Comparison of ENCODE assay signal across 10 cellular contexts in genomic region chr10:97331304-97331703, GRCh38. TPM values are rescaled to one million over a fixed set of nuclear protein-coding genes. Genes with fewer than 3 reads are reported as not detected.
DNase-seq lines count a peak whose midpoint lies in the region; ATAC-seq and TF ChIP-seq lines count a peak whose summit lies in the region.
"Had no signal": no experiment of that assay in that cellular context is flagged by ENCODE, and none has a peak within 500 bp of the region (broad histone marks: within the 10 kb centered on the region; RNA-seq: fewer than 3 reads in every experiment).

No MANE protein-coding gene starts in this region.

- H2AFZ ChIP-seq in H9 (ENCODE audit: low read length): no peak overlapping the region

- CTCF ChIA-PET in RWPE1 (lab: Yijun Ruan, JAX): interaction anchor here (0.9 to 2.6 kb wide), 5 partner anchors 24 to 78 kb away, joined by 3 to 9 read pairs (median 4); no protein-coding TSS in a partner anchor

- H3K4me1 ChIP-seq in H9 (ENCODE audit: insufficient read depth, low read length): peaks cover 12% of the 10 kb centered on the region
- H3K4me1 ChIP-seq in iPS-18a (ENCODE audit: control insufficient read depth, low read depth, low read length): peaks cover 9% of the 10 kb centered on the region
- peaks cover 0 to 48% (median 45%) of the 10 kb centered on the region in 4 donors for H3K4me1 ChIP-seq in sigmoid colon
- peaks cover 0 to 43% (median 11%) of the 10 kb centered on the region in 4 donors for H3K4me1 ChIP-seq in Peyer's patch

- no peak for TF ChIP-seq CTCF in H9 (conservative IDR thresholded peaks at IDR 0.05)
- no peak for TF ChIP-seq CTCF in RWPE1 (conservative IDR thresholded peaks at IDR 0.05; ENCODE audit: low read depth)
- TF ChIP-seq CTCF in sigmoid colon (IDR thresholded peaks at IDR 0.05): no peak
- no peak for TF ChIP-seq CTCF in Peyer's patch (IDR thresholded peaks at IDR 0.05)

- no peak overlapping the region for H3K27ac ChIP-seq in H9 (ENCODE audit: insufficient read length, low read depth, low read length)
- H3K27ac ChIP-seq in RWPE1: peak overlapping the region; percentile 93
- H3K27ac ChIP-seq in iPS-18a (ENCODE audit: low read length): no peak overlapping the region
- peak overlapping the region; percentile 93 to 95 (median 94) for H3K27ac ChIP-seq in sigmoid colon
- H3K27ac ChIP-seq in Peyer's patch: no peak overlapping the region

- no peaks in the 10 kb centered on the region for H4K20me1 ChIP-seq in H9 (ENCODE audit: control insufficient read depth, insufficient read depth, insufficient read length)

- H2AK5ac ChIP-seq in H9 (ENCODE audit: insufficient read length, low read length): no peak overlapping the region

- peaks cover 4% of the 10 kb centered on the region for H3K79me1 ChIP-seq in H9 (ENCODE audit: insufficient read depth, low read depth, low read length, poor library complexity, severe bottlenecking)

- peaks cover 2 to 3% of the 10 kb centered on the region in 2 experiments; a peak in 1 of 5 replicates for H3K9me3 Mint-ChIP-seq in H9

- TF ChIP-seq POLR2A in sigmoid colon (IDR thresholded peaks at IDR 0.05): no peak
- TF ChIP-seq POLR2A in Peyer's patch (IDR thresholded peaks at IDR 0.05): no peak

- intact Hi-C loops in sigmoid colon (cut with DNase I): loop anchor here (5.0 kb wide), 1 partner anchor 71 kb away; the partner anchor contains the start of gene RRP12

- H3K23ac ChIP-seq in H9 (ENCODE audit: insufficient read length, low read depth, low read length): no peak overlapping the region

- POLR2A ChIA-PET in RWPE1 (lab: Yijun Ruan, JAX; ENCODE audit: low non-redundant PET): interaction anchor here (0.7 kb wide), 1 partner anchor 120 kb away, joined by 3 read pairs; no protein-coding TSS in a partner anchor

- peaks cover 11% of the 10 kb centered on the region; the same call in 1 of the 2 replicates for H3K79me2 ChIP-seq in H9 (ENCODE audit: insufficient read depth, low read length)

- no peak overlapping the region for H4K91ac ChIP-seq in H9 (ENCODE audit: insufficient read length, low read depth, low read length)

- H3K14ac ChIP-seq in H9 (ENCODE audit: insufficient read depth, low read length): no peak overlapping the region

- no CpG with 5 or more reads among the region's 5 CpGs for WGBS in H9 (ENCODE audit: extremely low coverage, insufficient read length, low lambda C conversion rate)
- 34 to 69% methylated on average over 5 of the region's 5 CpGs for WGBS in sigmoid colon, 2 donors

- TF ChIP-seq EP300 in sigmoid colon (IDR thresholded peaks at IDR 0.05): no peak

- H3K56ac ChIP-seq in H9 (ENCODE audit: insufficient read length, low read depth, low read length): no peak overlapping the region

- peak overlapping the region; percentile 80 for H3K4me2 ChIP-seq in H9 (ENCODE audit: insufficient read depth, insufficient read length, low read length)

- H4K8ac ChIP-seq in H9 (replicated peaks; ENCODE audit: insufficient read length, low read depth, low read length): no peak overlapping the region

- H3K4me3 ChIP-seq in iPS-18a (ENCODE audit: low read length) (peak overlapping the region; percentile 99), sigmoid colon (peak overlapping the region in 1 of 4 donors; percentile 80), Peyer's patch (peak overlapping the region in 2 of 4 donors; percentile 94 to 99)

- H3K4ac ChIP-seq in H9 (ENCODE audit: low read depth, low read length): no peak overlapping the region

- peak overlapping the region; percentile 6 to 65 (median 8); a peak in 4 of 7 replicates for H3K27ac Mint-ChIP-seq in H9
- H3K27ac Mint-ChIP-seq: activated CD4-positive, alpha-beta T cell treated with anti-CD3 and anti-CD28 coated beads for 36 hours had no signal

- no peak overlapping the region for H3K18ac ChIP-seq in H9 (ENCODE audit: insufficient read length, low read depth, low read length)

- H3K27me3 Mint-ChIP-seq in H9 (ENCODE audit: low read depth): no peaks in the 10 kb centered on the region; the same call in 1 of the 2 replicates
- H3K27me3 Mint-ChIP-seq: activated CD4-positive, alpha-beta T cell treated with anti-CD3 and anti-CD28 coated beads for 36 hours had no signal

- H3K9ac ChIP-seq in H9 (ENCODE audit: extremely low read depth, insufficient read length, low read length): no peak overlapping the region
- no peak overlapping the region for H3K9ac ChIP-seq in iPS-18a (ENCODE audit: low read length)

- H4K5ac ChIP-seq in H9 (ENCODE audit: insufficient read length, low read depth, low read length): no peak overlapping the region

- peaks cover 51 to 62% of the 10 kb centered on the region in 2 experiments for H3K4me1 Mint-ChIP-seq in H9

- peaks cover 17 to 57% (median 48%) of the 10 kb centered on the region in 3 experiments for H3K36me3 Mint-ChIP-seq in H9 (ENCODE audit: insufficient read depth in 1 of 3, low read depth in 3 of 3)

- DNase-seq in H9 (no peak), RWPE1 (ENCODE audit: low spot score) (no peak), sigmoid colon (no peak), Peyer's patch (no peak)
- no peak for DNase-seq in stimulated activated CD4-positive, alpha-beta T cell treated with anti-CD3 and anti-CD28 coated beads, Interleukin-2, amount 100 ng/mL, for 48 hours
- DNase-seq: activated CD4-positive, alpha-beta T cell treated with anti-CD3 and anti-CD28 coated beads for 36 hours; anterior cingulate cortex; NCI-H1436 had no signal

- H3K23me2 ChIP-seq in H9 (ENCODE audit: insufficient read length, low read depth, low read length, poor library complexity, severe bottlenecking): peaks cover 20% of the 10 kb centered on the region

- H2BK12ac ChIP-seq in H9 (ENCODE audit: insufficient read length, low read depth, low read length): no peak overlapping the region

- H3K4me3 Mint-ChIP-seq in H9: peak overlapping the region; percentile 95 to 96

- H2BK120ac ChIP-seq in H9 (ENCODE audit: low read depth, low read length, poor library complexity, severe bottlenecking): no peak overlapping the region

- no peaks in the 10 kb centered on the region for H3K9me3 ChIP-seq in H9 (ENCODE audit: control insufficient read depth, low read depth, low read length)
- H3K9me3 ChIP-seq in iPS-18a (ENCODE audit: control insufficient read depth, low read depth, low read length): no peaks in the 10 kb centered on the region
- no peaks in the 10 kb centered on the region for H3K9me3 ChIP-seq in sigmoid colon
- H3K9me3 ChIP-seq in Peyer's patch: no peaks in the 10 kb centered on the region

- H2BK20ac ChIP-seq in H9 (ENCODE audit: low read depth, low read length, poor library complexity, severe bottlenecking): no peak overlapping the region

- no peak overlapping the region for H2BK5ac ChIP-seq in H9 (ENCODE audit: insufficient read length, low read length)

- H3K36me3 ChIP-seq in iPS-18a (ENCODE audit: control insufficient read depth, low read depth, low read length): peaks cover 9% of the 10 kb centered on the region
- H3K36me3 ChIP-seq in sigmoid colon: peaks cover 0 to 14% (median 0%) of the 10 kb centered on the region in 4 donors
- peaks cover 0 to 12% (median 0%) of the 10 kb centered on the region in 3 donors for H3K36me3 ChIP-seq in Peyer's patch

- no peak overlapping the region for H2BK15ac ChIP-seq in H9 (ENCODE audit: low read depth, low read length)

- no peaks in the 10 kb centered on the region for H3K27me3 ChIP-seq in H9 (ENCODE audit: insufficient read depth, low read length)
- H3K27me3 ChIP-seq in iPS-18a (ENCODE audit: control insufficient read depth, insufficient read depth, low read length): peaks cover 6% of the 10 kb centered on the region
- no peaks in the 10 kb centered on the region for H3K27me3 ChIP-seq in sigmoid colon
- H3K27me3 ChIP-seq in Peyer's patch: no peaks in the 10 kb centered on the region

- no peak overlapping the region for H3T11ph ChIP-seq in H9 (ENCODE audit: low read length)

- ATAC-seq in HG03565 (IDR thresholded peaks at IDR 0.05; ENCODE audit: unreplicated experiment): no peak
- ATAC-seq: activated CD4-positive, alpha-beta T cell treated with anti-CD3 and anti-CD28 coated beads for 36 hours had no signal

RNA-seq across cellular contexts. Expression of gene FRAT2, which starts 3.2 kb away (rescaled TPM):
- total RNA-seq in H9 (2021): 128 and 129 TPM in 2 replicates
- total RNA-seq in sigmoid colon: 10 to 100 TPM; 11.9 to 18.9 (median 15.7) TPM
- 10 to 100 TPM; 23.4 to 31.0 (median 24.6) TPM for polyA plus RNA-seq in sigmoid colon
- 10 to 100 TPM; 19.0 to 31.7 (median 24.0) TPM for total RNA-seq in Peyer's patch

RNA-seq across cellular contexts. Expression of gene FRAT1, which starts 12.2 kb away (rescaled TPM):
- total RNA-seq in H9 (2021) (7.3 and 8.1 TPM in 2 replicates), sigmoid colon (1 to 10 TPM; 4.1 to 7.1 (median 5.1) TPM), Peyer's patch (1 to 10 TPM; 1.7 to 9.7 (median 6.9) TPM)
- 1 to 10 TPM; 2.8 to 5.0 (median 3.0) TPM for polyA plus RNA-seq in sigmoid colon

RNA-seq across cellular contexts. Expression of gene ARHGAP19, which starts 38.9 kb away (rescaled TPM):
- total RNA-seq in H9 (2021) (30.5 and 33.2 TPM in 2 replicates), sigmoid colon (1 to 10 TPM; 4.2 to 9.1 (median 7.3) TPM), Peyer's patch (10 to 100 TPM in 1 of 4 donors, 1 to 10 TPM in 3; 4.9 to 28.9 (median 7.3) TPM)
- polyA plus RNA-seq in sigmoid colon: 1 to 10 TPM; 3.0 to 6.0 (median 4.8) TPM

Comparison
In these comparisons a context has a peak if more than half of its experiments do, and no peak if none do; other contexts are left out.
1. H3K27ac ChIP-seq: peak in RWPE1 (single experiment) and sigmoid colon (4 of 4); none in H9 (single experiment), iPS-18a (single experiment) and Peyer's patch (0 of 4).